Comparison of ENCODE assay signal across 23 cellular contexts in genomic region chr18:56888978-56889377, GRCh38.
"Had no signal": no experiment of that assay in that cellular context is flagged by ENCODE, and none has a peak within 500 bp of the region (broad histone marks: within the 10 kb centered on the region; RNA-seq: fewer than 3 reads in every experiment).

No MANE protein-coding gene starts in this region.

- H3K4me1 ChIP-seq: pancreas, prostate gland had no signal

- H3K27ac ChIP-seq: esophagus muscularis mucosa, pancreas, prostate gland, sigmoid colon, tibial nerve, VCaP had no signal

- ATAC-seq: left cardiac atrium; left ventricle myocardium superior; pancreas; stimulated activated memory B cell treated with anti-CD40 and anti-IgM and Interleukin-4, amounts not matched to agents 10 μg/mL and 1 μg/mL and 100 μg/mL, for 72 hours; stimulated activated naive CD8-positive, alpha-beta T cell treated with anti-CD3 and anti-CD28 coated beads, Interleukin-15, amount 100 ng/mL, for 72 hours had no signal

- DNase-seq: activated CD4-positive, alpha-beta T cell treated with anti-CD3 and anti-CD28 coated beads for 4 hours; activated CD4-positive, alpha-beta T cell treated with anti-CD3 and anti-CD28 coated beads, Interleukin-2, amount 50 U/mL, for 4 hours; activated effector memory CD4-positive, alpha-beta T cell treated with anti-CD3 and anti-CD28 coated beads, Interleukin-2, amount 50 U/mL, for 16 hours; activated naive CD4-positive, alpha-beta T cell treated with anti-CD3 and anti-CD28 coated beads for 36 hours; amniotic stem cell; effector CD4-positive, alpha-beta T cell; islet precursor cell; left cardiac atrium; left ventricle myocardium superior; naive B cell; pancreas; sigmoid colon; stimulated activated CD4-positive, alpha-beta T cell treated with anti-CD3 and anti-CD28 coated beads, Interleukin-1b, Interleukin-23, amount 100 ng/mL, for 48 hours; stimulated activated CD4-positive, alpha-beta T cell treated with anti-CD3 and anti-CD28 coated beads, Interleukin-4, amount 100 ng/mL, for 4 hours; stimulated activated CD8-positive, alpha-beta memory T cell treated with anti-CD3 and anti-CD28 coated beads, Interleukin-4, amount 100 ng/mL, for 48 hours; stimulated activated naive CD8-positive, alpha-beta T cell treated with anti-CD3 and anti-CD28 coated beads, Interleukin-15, amount 100 ng/mL, for 72 hours; T-helper 1 cell had no signal

- H3K36me3 ChIP-seq: esophagus muscularis mucosa, pancreas, prostate gland, sigmoid colon had no signal

- H3K4me3 ChIP-seq: esophagus muscularis mucosa, pancreas, prostate gland, sigmoid colon, smooth muscle cell, tibial nerve had no signal

- H3K9me3 ChIP-seq: esophagus muscularis mucosa, pancreas, prostate gland, sigmoid colon had no signal

- H3K4me2 ChIP-seq: smooth muscle cell had no signal

- H3K27me3 ChIP-seq: esophagus muscularis mucosa, pancreas, sigmoid colon, tibial nerve had no signal
